17 cellular contexts compared by ENCODE assay signal in the genomic region with DNA sequence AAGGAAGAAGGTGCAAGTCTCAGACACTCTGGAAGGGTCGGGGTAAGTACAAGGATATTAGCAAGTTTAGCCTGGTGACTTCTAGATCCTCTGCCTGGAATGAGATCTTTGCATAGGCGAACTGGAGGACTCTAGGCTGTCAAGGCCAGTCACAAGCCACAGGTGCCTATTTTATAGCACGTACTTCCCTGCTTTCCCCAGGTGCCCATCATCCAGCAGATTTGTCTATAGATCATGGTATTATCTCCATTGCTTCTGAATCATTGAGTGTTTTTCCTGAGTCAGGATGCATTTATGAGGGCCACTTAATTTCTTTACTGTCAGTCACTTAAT.
"Had no signal": no experiment of that assay in that cellular context is flagged by ENCODE, and none has a peak within 500 bp of the region (broad histone marks: within the 10 kb centered on the region; RNA-seq: fewer than 3 reads in every experiment).

No MANE protein-coding gene starts in this region.

- H3K27ac ChIP-seq: adrenal gland, prostate gland, tibial artery, uterus had no signal

- H3K4me1 ChIP-seq: prostate gland had no signal

- H3K9me3 ChIP-seq: adrenal gland, prostate gland, tibial artery, uterus had no signal

- H3K27me3 ChIP-seq: adrenal gland, tibial artery, uterus had no signal

- DNase-seq: activated CD4-positive, alpha-beta T cell treated with anti-CD3 and anti-CD28 coated beads for 36 hours; activated CD4-positive, alpha-beta T cell treated with anti-CD3 and anti-CD28 coated beads, Interleukin-2, amount 50 U/mL, for 48 hours; activated gamma-delta T cell; effector CD8-positive, alpha-beta T cell; occipital lobe; right cardiac atrium; stimulated activated CD4-positive, alpha-beta T cell treated with anti-CD3 and anti-CD28 coated beads, Interleukin-4, amount 100 ng/mL, for 24 hours; SW 1271; T-helper 2 cell; tibial artery; uterus had no signal

- ATAC-seq: activated CD4-positive, alpha-beta T cell treated with anti-CD3 and anti-CD28 coated beads for 36 hours; right cardiac atrium; stimulated activated effector memory CD8-positive, alpha-beta T cell treated with anti-CD3 and anti-CD28 coated beads, Interleukin-12 subunit alpha, Interleukin-12 subunit beta, amount 100 ng/mL, for 72 hours; WTC11 had no signal

- H3K36me3 ChIP-seq: adrenal gland, prostate gland, tibial artery, uterus had no signal

- H3K4me3 ChIP-seq: adrenal gland, lung, prostate gland, smooth muscle cell, tibial artery, uterus had no signal

- H3K4me2 ChIP-seq: smooth muscle cell had no signal
